Comparison of ENCODE assay signal across 8 cellular contexts in the genomic region with DNA sequence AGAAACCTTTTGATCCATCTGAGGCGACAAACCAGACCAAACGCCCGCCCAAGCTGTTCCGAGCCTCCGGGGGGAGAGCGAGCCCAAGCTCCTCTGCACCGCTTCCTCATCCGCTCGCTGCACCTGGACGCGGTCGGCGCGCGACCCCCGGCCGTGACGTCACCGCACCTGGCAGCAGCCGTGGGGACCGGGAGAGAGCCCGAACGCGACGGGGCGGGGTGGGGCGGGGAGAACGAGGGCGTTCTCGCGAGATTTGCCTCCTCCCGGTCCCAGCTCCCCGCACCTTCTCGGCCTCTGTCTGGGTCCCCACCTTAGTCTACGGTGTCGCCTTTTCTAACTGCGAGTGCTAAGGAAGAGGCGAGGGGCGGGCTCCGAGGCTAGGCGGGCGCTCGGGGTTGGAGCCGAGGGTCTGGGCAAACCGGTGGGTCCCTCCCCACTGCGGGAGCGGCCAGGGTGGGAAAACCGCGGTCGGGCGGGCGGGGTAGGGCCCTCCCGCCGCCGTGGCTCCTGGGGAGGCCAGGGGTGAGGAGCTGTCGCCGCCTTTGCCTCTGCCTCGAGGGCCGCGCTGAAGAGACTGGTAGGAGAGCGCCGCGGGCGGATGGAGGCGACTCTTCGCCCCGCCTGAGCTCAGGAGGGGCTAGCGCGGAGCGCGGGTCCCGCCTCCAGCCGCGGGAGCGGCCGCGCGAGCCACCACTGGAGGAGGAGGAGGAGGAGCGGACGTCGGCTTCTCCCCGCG. TPM values are rescaled to one million over a fixed set of nuclear protein-coding genes. Genes with fewer than 3 reads are reported as not detected.
DNase-seq lines count a peak whose midpoint lies in the region; ATAC-seq, FAIRE-seq and TF ChIP-seq lines count a peak whose summit lies in the region.

Gene CD2AP (plus strand): TSS at position 293 of the 736 bp plus-strand sequence. CDS start 456 bp downstream, outside the sequence.

- H3K27ac ChIP-seq in kidney (ENCODE audit: low read depth in 2 of 2, low read length in 2 of 2): peak within 1 kb of the TSS; percentile 93 to 98

- intact Hi-C loops in kidney (cut with DNase I): no loop called here

- peak; percentile 88 for DNase-seq in BE2C
- DNase-seq in NCI-H460 (ENCODE audit: extremely low read depth, low read depth): peak; percentile 64
- DNase-seq in activated CD4-positive, alpha-beta T cell treated with anti-CD3 and anti-CD28 coated beads for 24 hours (ENCODE audit: low read depth in 2 of 2): peak; percentile 71 to 82
- DNase-seq in cerebellum (ENCODE audit: low spot score): peak; percentile 94
- DNase-seq in kidney: peak; percentile 96
- DNase-seq in stimulated activated CD4-positive, alpha-beta T cell treated with anti-CD3 and anti-CD28 coated beads, Interleukin-15, amount 100 ng/mL, for 48 hours (ENCODE audit: low read depth in 2 of 2): peak; percentile 79 to 82

- H3K36me3 ChIP-seq in BE2C (no peaks in the 10 kb centered on the region), kidney (ENCODE audit: control insufficient read depth in 1 of 2, insufficient read depth in 2 of 2, low read length in 2 of 2) (no peaks in the 10 kb centered on the region)

- peak within 1 kb of the TSS; percentile 92 to 97 for H3K9ac ChIP-seq in kidney (ENCODE audit: low read length in 2 of 2)

- H3K9me3 ChIP-seq in BE2C (no peaks in the 10 kb centered on the region), kidney (ENCODE audit: control insufficient read depth in 1 of 2, low read length in 2 of 2) (no peaks in the 10 kb centered on the region)

- peak; percentile 88 for TF ChIP-seq POLR2A in GM19193 (IDR thresholded peaks at IDR 0.05; ENCODE audit: extremely low read depth, insufficient read depth, insufficient read length)

- TF ChIP-seq CTCF in BE2C (IDR thresholded peaks at IDR 0.05; ENCODE audit: low read depth, low read length) (no peak), kidney (IDR thresholded peaks at IDR 0.05; ENCODE audit: borderline replicate concordance, extremely low read depth, insufficient read depth) (no peak)

- no peak for FAIRE-seq in kidney (lab: Jason Lieb, UNC)

- H3K4me3 ChIP-seq in BE2C (ENCODE audit: low read depth, low read length) (peak within 1 kb of the TSS; percentile 81), kidney (ENCODE audit: low read length in 2 of 2) (peak within 1 kb of the TSS; percentile 88 to 93)

- no peaks in the 10 kb centered on the region for H3K27me3 ChIP-seq in BE2C

- no peaks in the 10 kb centered on the region for H3K4me1 ChIP-seq in BE2C
- peaks cover 0 to 5% of the 10 kb centered on the region in 2 donors for H3K4me1 ChIP-seq in kidney (ENCODE audit: control insufficient read depth in 1 of 2, insufficient read depth in 1 of 2, low read depth in 1 of 2, low read length in 2 of 2)

- peak; percentile 89 for ATAC-seq in HG03432 (IDR thresholded peaks at IDR 0.05; ENCODE audit: unreplicated experiment)

RNA-seq across cellular contexts. Expression of gene CD2AP, which starts in this region (rescaled TPM):
- polyA plus RNA-seq in BE2C (2012; ENCODE audit: insufficient read depth, insufficient read length, low read depth): 1.9 TPM
- 29.7 and 30.7 TPM in 2 replicates for total RNA-seq in NCI-H460 (2014; rRNA removed; shearing (Covaris generic))
- polyA plus RNA-seq in NCI-H460 (2014; cell fraction: nucleus; rRNA removed): 9.7 and 13.9 TPM in 2 replicates
- total RNA-seq in cerebellum (20.2 TPM), kidney (87.6 TPM)
- polyA plus RNA-seq in kidney (ENCODE audit: insufficient read depth, low read depth, low replicate concordance): 19.5 TPM

Comparison
In these comparisons a context has a peak if more than half of its experiments do, and no peak if none do; other contexts are left out.
1. Peak in every context shown above with its lines: DNase-seq, ATAC-seq, H3K4me3 ChIP-seq and H3K27ac ChIP-seq.